ENCODE assay signal across 16 cellular contexts in genomic region chr12:53762793-53763192, GRCh38. TPM values are rescaled to one million over a fixed set of nuclear protein-coding genes. Genes with fewer than 3 reads are reported as not detected.
"Had no signal": no experiment of that assay in that cellular context is flagged by ENCODE, and none has a peak within 500 bp of the region (broad histone marks: within the 10 kb centered on the region; RNA-seq: fewer than 3 reads in every experiment).

No MANE protein-coding gene starts in this region.

RNA-seq across cellular contexts. Expression of gene CISTR, which starts 11.0 kb away (rescaled TPM):
- total RNA-seq: stomach, subcutaneous adipose tissue, suprapubic skin, temporal lobe, testis, thoracic aorta, thyroid gland, tibial nerve, transverse colon, upper lobe of left lung, upper lobe of right lung, ureter, urinary bladder, uterus, vagina had no signal
- polyA plus RNA-seq: stomach, thymus, urinary bladder had no signal
